Comparison of ENCODE assay signal across 8 cellular contexts in genomic region chr1:12087797-12088314, GRCh38. TPM values are rescaled to one million over a fixed set of nuclear protein-coding genes. Genes with fewer than 3 reads are reported as not detected.
DNase-seq lines count a peak whose midpoint lies in the region; ATAC-seq lines count a peak whose summit lies in the region.

No MANE protein-coding gene starts in this region.

- H2AFZ ChIP-seq in GM23248, result no peak overlapping the region

- H3K9me2 ChIP-seq in GM23248 (ENCODE audit: insufficient read depth), result no peaks in the 10 kb centered on the region

- no peaks in the 10 kb centered on the region for H3K36me3 ChIP-seq in GM23248 (ENCODE audit: low read depth)

- H3K9me3 ChIP-seq in GM23248 (ENCODE audit: low read depth), result no peaks in the 10 kb centered on the region

- WGBS in GM23248 (ENCODE audit: low coverage in 1 of 2, low lambda C conversion rate in 2 of 2, missing lambda C conversion rate in 2 of 2), 2 experiments, result 60 to 63% methylated on average over 9 of the region's 9 CpGs

- H3K4me1 ChIP-seq in GM23248 (ENCODE audit: insufficient read depth), result peaks cover 5% of the 10 kb centered on the region; the same call in 1 of the 2 replicates

- no peaks in the 10 kb centered on the region for H3K79me2 ChIP-seq in GM23248 (ENCODE audit: insufficient read depth)

- H3K4me3 Mint-ChIP-seq in activated T-cell treated with anti-CD3 and anti-CD28 coated beads, Interleukin-2, amount 50 U/mL, for 72 hours, result peak overlapping the region; percentile 76 to 84

- no peak overlapping the region for H3K9ac ChIP-seq in GM23248

- peaks cover 3 to 10% of the 10 kb centered on the region in 2 donors for H3K9me3 Mint-ChIP-seq in activated T-cell treated with anti-CD3 and anti-CD28 coated beads, Interleukin-2, amount 50 U/mL, for 72 hours

- peak; percentile 68 for DNase-seq in Jurkat, Clone E6-1 (ENCODE audit: low read depth, low spot score)
- DNase-seq in activated T-cell treated with anti-CD3 and anti-CD28 coated beads, Interleukin-2, amount 50 U/mL, for 72 hours, result peak; percentile 65 to 71
- peak; percentile 36 for DNase-seq in stimulated activated CD4-positive, alpha-beta T cell treated with anti-CD3 and anti-CD28 coated beads, Interleukin-4, amount 100 ng/mL, for 24 hours
- DNase-seq in GM23248 (no peak), COLO829 (ENCODE audit: low spot score) (no peak), NCI-H526 (lab: John Stamatoyannopoulos, UW) (no peak)

- H3K36me3 Mint-ChIP-seq in activated T-cell treated with anti-CD3 and anti-CD28 coated beads, Interleukin-2, amount 50 U/mL, for 72 hours (ENCODE audit: insufficient read depth in 2 of 2), result peaks cover 29 to 51% of the 10 kb centered on the region in 2 donors

- H4K20me1 ChIP-seq in GM23248 (ENCODE audit: insufficient read depth), result no peaks in the 10 kb centered on the region

- ATAC-seq in GM19023 (IDR thresholded peaks at IDR 0.05; ENCODE audit: unreplicated experiment) (peak; percentile 59), GM21515 (IDR thresholded peaks at IDR 0.05; ENCODE audit: unreplicated experiment) (no peak)
- ATAC-seq in activated T-cell treated with anti-CD3 and anti-CD28 coated beads, Interleukin-2, amount 50 U/mL, for 72 hours (replicated peaks in 1 of 2), result peak; percentile 74 to 75

- in situ Hi-C loops in GM23248 (cut with MboI), result no loop called here

- H3K27me3 ChIP-seq in GM23248 (replicated peaks; ENCODE audit: insufficient read depth), result no peaks in the 10 kb centered on the region

- H3K4me3 ChIP-seq in Jurkat, Clone E6-1 (ENCODE audit: low read length), result no peak overlapping the region; the same call in 1 of the 2 replicates
- no peak overlapping the region for H3K4me3 ChIP-seq in GM23248

- H3K27ac ChIP-seq in GM23248, result no peak overlapping the region

- no peak overlapping the region for H3K4me2 ChIP-seq in GM23248 (ENCODE audit: unreplicated experiment)

- H3K4me1 Mint-ChIP-seq in activated T-cell treated with anti-CD3 and anti-CD28 coated beads, Interleukin-2, amount 50 U/mL, for 72 hours (ENCODE audit: low read depth), result peaks cover 42% of the 10 kb centered on the region

- no peaks in the 10 kb centered on the region for H3K27me3 Mint-ChIP-seq in activated T-cell treated with anti-CD3 and anti-CD28 coated beads, Interleukin-2, amount 50 U/mL, for 72 hours (ENCODE audit: low read depth)

- peaks cover 9% of the 10 kb centered on the region for H3F3A ChIP-seq in GM23248 (ENCODE audit: insufficient read depth)

- peak overlapping the region; percentile 95 for H3K27ac Mint-ChIP-seq in activated T-cell treated with anti-CD3 and anti-CD28 coated beads, Interleukin-2, amount 50 U/mL, for 72 hours

RNA-seq across cellular contexts. Expression of gene TNFRSF8, which starts 24.8 kb away (rescaled TPM):
- 10.4 TPM for polyA plus RNA-seq in Jurkat, Clone E6-1 (2012; ENCODE audit: insufficient read depth, insufficient read length)
- total RNA-seq in activated T-cell treated with anti-CD3 and anti-CD28 coated beads, Interleukin-2, amount 50 U/mL, for 72 hours, result 10 to 100 TPM; 39.5 to 63.5 TPM
- total RNA-seq in GM23248 (2014; rRNA removed; shearing (Covaris generic)), result not detected in 2 replicates
- polyA plus RNA-seq in GM23248 (2016; fragmentation: Nextera tagmentation; extraction: Ambion mirVana), result 0.14 and 0.23 TPM in 2 replicates

Comparison
In these comparisons a context has a peak if more than half of its experiments do, and no peak if none do; other contexts are left out.
1. DNase-seq: peak in Jurkat, Clone E6-1 (single experiment), activated T-cell treated with anti-CD3 and anti-CD28 coated beads, Interleukin-2, amount 50 U/mL, for 72 hours (2 of 2) and stimulated activated CD4-positive, alpha-beta T cell treated with anti-CD3 and anti-CD28 coated beads, Interleukin-4, amount 100 ng/mL, for 24 hours (single experiment); none in GM23248 (single experiment), COLO829 (single experiment) and NCI-H526 (0 of 2).
2. RNA of gene TNFRSF8, which starts 24.8 kb away (total RNA-seq): 39.5 to 63.5 TPM in activated T-cell treated with anti-CD3 and anti-CD28 coated beads, Interleukin-2, amount 50 U/mL, for 72 hours; not detected in GM23248; every median in the first group is over 10 times any median in the second.